8 cellular contexts compared by ENCODE assay signal in genomic region chr1:2231667-2232254, GRCh38. TPM values are rescaled to one million over a fixed set of nuclear protein-coding genes. Genes with fewer than 3 reads are reported as not detected.
DNase-seq lines count a peak whose midpoint lies in the region; ATAC-seq and TF ChIP-seq lines count a peak whose summit lies in the region.

No MANE protein-coding gene starts in this region.

- H3K4me3 ChIP-seq in H7 (ENCODE audit: insufficient read depth, low read depth, low read length), result peak overlapping the region; percentile 85; the same call in 1 of the 2 replicates
- H3K4me3 ChIP-seq in ascending aorta, result peak overlapping the region; percentile 78 to 85
- peak overlapping the region; percentile 71 for H3K4me3 ChIP-seq in hepatocyte
- peak overlapping the region; percentile 71 for H3K4me3 ChIP-seq in psoas muscle

- H3K36me3 ChIP-seq in H7 (replicated peaks; ENCODE audit: control insufficient read depth, insufficient read depth, low read length) (no peaks in the 10 kb centered on the region; the same call in 1 of the 2 replicates), ascending aorta (no peaks in the 10 kb centered on the region), hepatocyte (replicated peaks; ENCODE audit: insufficient read depth, low read depth) (no peaks in the 10 kb centered on the region), psoas muscle (ENCODE audit: insufficient read depth in 1 of 2, low read depth in 1 of 2) (no peaks in the 10 kb centered on the region)

- TF ChIP-seq CTCF in ascending aorta (IDR thresholded peaks at IDR 0.05) (no peak), hepatocyte (IDR thresholded peaks at IDR 0.05; ENCODE audit: poor library complexity) (no peak), psoas muscle (IDR thresholded peaks at IDR 0.05) (no peak)

- POLR2A ChIA-PET in T-cell (lab: Charles Lee), result interaction anchor here (0.5 to 2.4 kb wide), 8 partner anchors 9 to 98 kb away, joined by 3 to 16 read pairs (median 4); partner anchors contain the start of gene FAAP20 (in 1 of the 2)

- H3K9me2 ChIP-seq in hepatocyte (replicated peaks; ENCODE audit: insufficient read depth), result no peaks in the 10 kb centered on the region

- H3K27me3 Mint-ChIP-seq in T-cell, result no peaks in the 10 kb centered on the region

- H3K27ac ChIP-seq in ascending aorta, result peak overlapping the region; percentile 85 to 93
- H3K27ac ChIP-seq in hepatocyte, result peak overlapping the region; percentile 87
- H3K27ac ChIP-seq in psoas muscle, result peak overlapping the region; percentile 89

- H4K20me1 ChIP-seq in hepatocyte (ENCODE audit: insufficient read depth, poor library complexity, severe bottlenecking), result peaks cover 82% of the 10 kb centered on the region

- peak; percentile 95 for DNase-seq in H7
- peak; percentile 29 to 86 (median 68) for DNase-seq in T-cell
- peak; percentile 89 to 98 for DNase-seq in ascending aorta (ENCODE audit: low spot score in 2 of 2)
- DNase-seq in hepatocyte (ENCODE audit: low spot score), result peak; percentile 72
- DNase-seq in psoas muscle, result peak; percentile 88 to 90
- DNase-seq in DMS153 (lab: John Stamatoyannopoulos, UW), result no peak

- peaks cover 50 to 68% (median 54%) of the 10 kb centered on the region in 3 donors for H3K4me1 Mint-ChIP-seq in T-cell

- no peak overlapping the region for H2AFZ ChIP-seq in hepatocyte

- peaks cover 8% of the 10 kb centered on the region for H3K36me3 Mint-ChIP-seq in T-cell

- H3K9me3 ChIP-seq in ascending aorta (no peaks in the 10 kb centered on the region), hepatocyte (ENCODE audit: low read depth) (no peaks in the 10 kb centered on the region), psoas muscle (no peaks in the 10 kb centered on the region)

- peak overlapping the region; percentile 88 to 96 (median 96) for H3K4me3 Mint-ChIP-seq in T-cell

- intact Hi-C loops in ascending aorta (cut with DNase I) (loop anchor here (5.0 kb wide), 1 partner anchor 46 kb away; no protein-coding TSS in a partner anchor), psoas muscle (cut with DNase I) (loop anchor here (5.0 to 10.0 kb wide), 2 partner anchors 73 to 86 kb away; no protein-coding TSS in a partner anchor)

- peaks cover 84% of the 10 kb centered on the region for H3K79me2 ChIP-seq in hepatocyte

- peak overlapping the region; percentile 97 to 99 for H3K27ac Mint-ChIP-seq in T-cell

- peak overlapping the region; percentile 100 for H3K4me2 ChIP-seq in hepatocyte

- 47% methylated on average over 21 of the region's 21 CpGs for WGBS in hepatocyte (ENCODE audit: low lambda C conversion rate, missing lambda C conversion rate)
- WGBS in psoas muscle, 3 donors, result 32 to 49% (median 42%) methylated on average over 21 of the region's 21 CpGs

- H3K27me3 ChIP-seq in H7 (ENCODE audit: control insufficient read depth, insufficient read depth, low read length), result peaks cover 1% of the 10 kb centered on the region; the same call in 1 of the 2 replicates
- no peaks in the 10 kb centered on the region for H3K27me3 ChIP-seq in ascending aorta
- no peaks in the 10 kb centered on the region for H3K27me3 ChIP-seq in hepatocyte
- H3K27me3 ChIP-seq in psoas muscle (ENCODE audit: insufficient read depth in 3 of 3, low read length in 2 of 3), result no peaks in the 10 kb centered on the region

- peak; percentile 3 to 36 (median 9) for ATAC-seq in T-cell (replicated peaks in 1 of 4)
- ATAC-seq in psoas muscle, result no peak
- no peak for ATAC-seq in GM21423 (IDR thresholded peaks at IDR 0.05; ENCODE audit: unreplicated experiment)
- ATAC-seq in GM19328 (IDR thresholded peaks at IDR 0.05; ENCODE audit: unreplicated experiment), result no peak

- CTCF ChIA-PET in T-cell (lab: Charles Lee), result interaction anchor here in 1 of 2 donors (0.5 to 1.7 kb wide), 2 partner anchors 37 to 42 kb away, joined by 3 to 6 read pairs; partner anchors contain the start of gene FAAP20

- H3K4me1 ChIP-seq in ascending aorta (peaks cover 33 to 43% of the 10 kb centered on the region in 2 donors), hepatocyte (ENCODE audit: insufficient read depth) (peaks cover 63% of the 10 kb centered on the region), psoas muscle (peaks cover 63% of the 10 kb centered on the region)

- no peaks in the 10 kb centered on the region for H3K9me3 Mint-ChIP-seq in T-cell

RNA-seq across cellular contexts. Expression of gene SKI, which starts 3.6 kb away (rescaled TPM):
- 29.2 and 29.9 TPM in 2 replicates for total RNA-seq in H7 (2014; rRNA removed; shearing (Covaris generic))
- total RNA-seq in T-cell (100 to 1,000 TPM; 137 to 299 (median 157) TPM), ascending aorta (139 TPM), hepatocyte (17.1 and 21.9 TPM in 2 replicates), psoas muscle (10 to 100 TPM; 21.4 to 32.1 (median 30.3) TPM)
- polyA plus RNA-seq in hepatocyte (5.1 and 6.9 TPM in 2 replicates), psoas muscle (10 to 100 TPM in 2 of 3 donors, 1 to 10 TPM in 1; 7.7 to 20.9 (median 18.3) TPM)

RNA-seq across cellular contexts. Expression of gene FAAP20, which starts 37.2 kb away (rescaled TPM):
- total RNA-seq in H7 (2014; rRNA removed; shearing (Covaris generic)), result 60.5 and 69.9 TPM in 2 replicates
- total RNA-seq in T-cell (10 to 100 TPM; 52.9 to 74.8 (median 68.2) TPM), ascending aorta (38.3 TPM), hepatocyte (24.9 and 36.6 TPM in 2 replicates), psoas muscle (10 to 100 TPM; 17.8 to 26.3 (median 19.4) TPM)
- polyA plus RNA-seq in hepatocyte (117 and 135 TPM in 2 replicates), psoas muscle (10 to 100 TPM; 22.1 to 48.1 (median 28.2) TPM)

Comparison
In these comparisons a context has a peak if more than half of its experiments do, and no peak if none do; other contexts are left out.
1. ATAC-seq: peak in T-cell (4 of 4); none in psoas muscle (0 of 4), GM21423 (single experiment) and GM19328 (single experiment).
2. Peak in every context shown above with its lines, with median percentiles within 50 percentile points of each other: H3K4me3 ChIP-seq and H3K27ac ChIP-seq.